Comparison of ENCODE assay signal across 1 cellular context in the genomic region with DNA sequence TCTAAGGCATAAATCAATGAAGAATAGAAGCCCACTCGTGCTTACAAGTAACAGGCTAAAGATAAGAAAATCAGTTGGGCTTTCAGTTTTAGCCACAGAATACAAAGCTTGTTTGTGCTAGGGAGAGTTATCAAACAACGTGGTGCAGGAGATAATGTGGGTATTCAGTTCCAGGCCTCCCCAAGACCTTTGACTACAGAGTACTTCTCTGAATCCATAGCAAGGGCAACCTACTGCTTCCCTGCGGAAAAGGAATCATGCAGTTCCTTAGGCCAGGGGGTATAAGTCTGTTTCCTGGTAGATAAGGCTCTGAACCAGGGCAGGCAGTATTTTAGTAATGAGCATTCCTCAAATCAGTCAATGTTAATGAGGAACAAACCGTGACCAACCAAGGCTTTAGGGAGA.
TF ChIP-seq lines count a peak whose summit lies in the region.

No MANE protein-coding gene starts in this region.

TF ChIP-seq in HEK293, 187 proteins besides CTCF, POLR2A, EP300 and RAD21 (continued from another document):
- TF ChIP-seq, protein P1, sequence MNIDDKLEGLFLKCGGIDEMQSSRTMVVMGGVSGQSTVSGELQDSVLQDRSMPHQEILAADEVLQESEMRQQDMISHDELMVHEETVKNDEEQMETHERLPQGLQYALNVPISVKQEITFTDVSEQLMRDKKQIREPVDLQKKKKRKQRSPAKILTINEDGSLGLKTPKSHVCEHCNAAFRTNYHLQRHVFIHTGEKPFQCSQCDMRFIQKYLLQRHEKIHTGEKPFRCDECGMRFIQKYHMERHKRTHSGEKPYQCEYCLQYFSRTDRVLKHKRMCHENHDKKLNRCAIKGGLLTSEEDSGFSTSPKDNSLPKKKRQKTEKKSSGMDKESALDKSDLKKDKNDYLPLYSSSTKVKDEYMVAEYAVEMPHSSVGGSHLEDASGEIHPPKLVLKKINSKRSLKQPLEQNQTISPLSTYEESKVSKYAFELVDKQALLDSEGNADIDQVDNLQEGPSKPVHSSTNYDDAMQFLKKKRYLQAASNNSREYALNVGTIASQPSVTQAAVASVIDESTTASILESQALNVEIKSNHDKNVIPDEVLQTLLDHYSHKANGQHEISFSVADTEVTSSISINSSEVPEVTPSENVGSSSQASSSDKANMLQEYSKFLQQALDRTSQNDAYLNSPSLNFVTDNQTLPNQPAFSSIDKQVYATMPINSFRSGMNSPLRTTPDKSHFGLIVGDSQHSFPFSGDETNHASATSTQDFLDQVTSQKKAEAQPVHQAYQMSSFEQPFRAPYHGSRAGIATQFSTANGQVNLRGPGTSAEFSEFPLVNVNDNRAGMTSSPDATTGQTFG (tag by site-specific recombination; IDR thresholded peaks at IDR 0.05; ENCODE audit: borderline replicate concordance) = no peak
- TF ChIP-seq, protein P2, sequence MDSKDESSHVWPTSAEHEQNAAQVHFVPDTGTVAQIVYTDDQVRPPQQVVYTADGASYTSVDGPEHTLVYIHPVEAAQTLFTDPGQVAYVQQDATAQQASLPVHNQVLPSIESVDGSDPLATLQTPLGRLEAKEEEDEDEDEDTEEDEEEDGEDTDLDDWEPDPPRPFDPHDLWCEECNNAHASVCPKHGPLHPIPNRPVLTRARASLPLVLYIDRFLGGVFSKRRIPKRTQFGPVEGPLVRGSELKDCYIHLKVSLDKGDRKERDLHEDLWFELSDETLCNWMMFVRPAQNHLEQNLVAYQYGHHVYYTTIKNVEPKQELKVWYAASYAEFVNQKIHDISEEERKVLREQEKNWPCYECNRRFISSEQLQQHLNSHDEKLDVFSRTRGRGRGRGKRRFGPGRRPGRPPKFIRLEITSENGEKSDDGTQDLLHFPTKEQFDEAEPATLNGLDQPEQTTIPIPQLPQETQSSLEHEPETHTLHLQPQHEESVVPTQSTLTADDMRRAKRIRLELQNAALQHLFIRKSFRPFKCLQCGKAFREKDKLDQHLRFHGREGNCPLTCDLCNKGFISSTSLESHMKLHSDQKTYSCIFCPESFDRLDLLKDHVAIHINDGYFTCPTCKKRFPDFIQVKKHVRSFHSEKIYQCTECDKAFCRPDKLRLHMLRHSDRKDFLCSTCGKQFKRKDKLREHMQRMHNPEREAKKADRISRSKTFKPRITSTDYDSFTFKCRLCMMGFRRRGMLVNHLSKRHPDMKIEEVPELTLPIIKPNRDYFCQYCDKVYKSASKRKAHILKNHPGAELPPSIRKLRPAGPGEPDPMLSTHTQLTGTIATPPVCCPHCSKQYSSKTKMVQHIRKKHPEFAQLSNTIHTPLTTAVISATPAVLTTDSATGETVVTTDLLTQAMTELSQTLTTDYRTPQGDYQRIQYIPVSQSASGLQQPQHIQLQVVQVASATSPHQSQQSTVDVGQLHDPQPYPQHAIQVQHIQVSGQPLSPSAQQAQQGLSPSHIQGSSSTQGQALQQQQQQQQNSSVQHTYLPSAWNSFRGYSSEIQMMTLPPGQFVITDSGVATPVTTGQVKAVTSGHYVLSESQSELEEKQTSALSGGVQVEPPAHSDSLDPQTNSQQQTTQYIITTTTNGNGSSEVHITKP (tag by site-specific recombination; IDR thresholded peaks at IDR 0.05) = no peak
